ENCODE assay signal across 8 cellular contexts in the genomic region with DNA sequence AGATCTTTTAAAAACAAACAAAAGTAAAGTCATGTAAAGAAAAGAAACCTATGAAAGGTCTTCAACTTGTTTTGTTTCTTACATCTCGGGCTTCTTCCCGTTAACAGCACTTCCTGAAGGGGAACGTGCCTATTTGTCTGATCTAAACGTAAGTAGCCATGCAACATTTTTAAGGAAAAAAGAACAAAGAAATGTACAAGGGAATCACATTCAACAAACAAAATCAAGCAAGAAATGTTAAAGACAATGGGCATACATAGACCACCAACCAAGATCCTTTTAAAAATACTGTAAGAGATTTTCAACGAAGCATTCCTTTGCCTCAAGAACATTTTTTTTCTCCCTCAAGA.
DNase-seq lines count a peak whose midpoint lies in the region; ATAC-seq and TF ChIP-seq lines count a peak whose summit lies in the region.

No MANE protein-coding gene starts in this region.

- CTCF ChIA-PET in CD8-positive, alpha-beta T cell (lab: Charles Lee), result no interaction called here

- H3K36me3 ChIP-seq in CD8-positive, alpha-beta T cell (ENCODE audit: insufficient read depth, low read length), result no peaks in the 10 kb centered on the region
- no peaks in the 10 kb centered on the region for H3K36me3 ChIP-seq in Karpas-422 (ENCODE audit: insufficient read depth, low read length)
- H3K36me3 ChIP-seq in adrenal gland (replicated peaks in 1 of 2), result no peaks in the 10 kb centered on the region

- in situ Hi-C loops in G401 (cut with HindIII; ENCODE audit: low sequenced_read_pairs), result no loop called here

- H3K27ac ChIP-seq in CD8-positive, alpha-beta T cell (ENCODE audit: low read depth, low read length), result peak overlapping the region; percentile 24
- no peak overlapping the region for H3K27ac ChIP-seq in Karpas-422 (ENCODE audit: low read length)
- no peak overlapping the region for H3K27ac ChIP-seq in adrenal gland

- no peaks in the 10 kb centered on the region for H4K20me1 ChIP-seq in Karpas-422 (ENCODE audit: insufficient read depth, low read depth, low read length)

- no peaks in the 10 kb centered on the region for H3K27me3 ChIP-seq in CD8-positive, alpha-beta T cell (ENCODE audit: insufficient read depth, low read length)
- H3K27me3 ChIP-seq in Karpas-422 (ENCODE audit: low read length) (no peaks in the 10 kb centered on the region), adrenal gland (no peaks in the 10 kb centered on the region)

- peak overlapping the region; percentile 82 for H3K27ac Mint-ChIP-seq in CD8-positive, alpha-beta T cell
- H3K27ac Mint-ChIP-seq in nephron, result peak overlapping the region; percentile 90 to 97 (median 92)

- TF ChIP-seq POLR2A in adrenal gland (IDR thresholded peaks at IDR 0.05), result no peak

- peaks cover 2% of the 10 kb centered on the region for H3K27me3 Mint-ChIP-seq in CD8-positive, alpha-beta T cell (ENCODE audit: low read depth)
- H3K27me3 Mint-ChIP-seq in nephron (ENCODE audit: low read depth), result no peaks in the 10 kb centered on the region

- no peak for DNase-seq in CD8-positive, alpha-beta T cell
- DNase-seq in Karpas-422 (no peak), G401 (ENCODE audit: low spot score) (no peak), SKM-1 treated with dmso at 0.1 percent for 144 hours (lab: John Stamatoyannopoulos, UW; ENCODE audit: unreplicated experiment) (no peak), NCI-H524 treated with DMSO at 0.1 percent for 48 hours (lab: John Stamatoyannopoulos, UW) (no peak), adrenal gland (no peak)
- peak; percentile 2 for DNase-seq in central memory CD4-positive, alpha-beta T cell

- POLR2A ChIA-PET in CD8-positive, alpha-beta T cell (lab: Charles Lee), result no interaction called here

- H3K9me3 ChIP-seq in CD8-positive, alpha-beta T cell (ENCODE audit: low read length), result no peaks in the 10 kb centered on the region
- H3K9me3 ChIP-seq in Karpas-422 (ENCODE audit: low read length), result no peaks in the 10 kb centered on the region
- no peaks in the 10 kb centered on the region for H3K9me3 ChIP-seq in adrenal gland (replicated peaks in 1 of 3)

- no peaks in the 10 kb centered on the region for H3K4me1 ChIP-seq in CD8-positive, alpha-beta T cell (ENCODE audit: insufficient read depth, low read length)
- H3K4me1 ChIP-seq in Karpas-422 (ENCODE audit: low read length) (peaks cover 13% of the 10 kb centered on the region), adrenal gland (replicated peaks in 1 of 2) (no peaks in the 10 kb centered on the region)

- peak overlapping the region; percentile 8; the same call in 1 of the 2 replicates for H3K9ac ChIP-seq in Karpas-422 (ENCODE audit: low read length)

- intact Hi-C loops in CD8-positive, alpha-beta T cell (cut with DNase I, micrococcal nuclease), result no loop called here
- intact Hi-C loops in adrenal gland (cut with DNase I), result no loop called here

- H3K4me1 Mint-ChIP-seq in CD8-positive, alpha-beta T cell (ENCODE audit: low read depth), result peaks cover 12% of the 10 kb centered on the region
- H3K4me1 Mint-ChIP-seq in nephron, result peaks cover 25% of the 10 kb centered on the region

- H3K4me3 ChIP-seq in CD8-positive, alpha-beta T cell (ENCODE audit: low read depth, low read length), result peak overlapping the region; percentile 43
- peak overlapping the region; percentile 34 for H3K4me3 ChIP-seq in Karpas-422 (ENCODE audit: low read length)
- H3K4me3 ChIP-seq in adrenal gland, result peak overlapping the region in 2 of 4 donors; percentile 2 to 36

- H3K4me2 ChIP-seq in Karpas-422 (ENCODE audit: low read depth, low read length, poor library complexity, severe bottlenecking), result peak overlapping the region; percentile 48

- H3K36me3 Mint-ChIP-seq in CD8-positive, alpha-beta T cell, result no peaks in the 10 kb centered on the region
- no peaks in the 10 kb centered on the region for H3K36me3 Mint-ChIP-seq in nephron (ENCODE audit: low read depth)

- H2AFZ ChIP-seq in Karpas-422 (ENCODE audit: low read length), result 0 out of 2 replicates have a peak overlapping the region, but pooled peaks have one; percentile 32

- H3K4me3 Mint-ChIP-seq in CD8-positive, alpha-beta T cell, result peak overlapping the region; percentile 81
- H3K4me3 Mint-ChIP-seq in nephron, result peak overlapping the region; percentile 66 to 74 (median 73)

- TF ChIP-seq CTCF in CD8-positive, alpha-beta T cell (IDR thresholded peaks at IDR 0.05), result no peak
- no peak for TF ChIP-seq CTCF in nephron (IDR thresholded peaks at IDR 0.05; ENCODE audit: unreplicated experiment in 3 of 3)
- no peak for TF ChIP-seq CTCF in adrenal gland (IDR thresholded peaks at IDR 0.05)

- no peak for ATAC-seq in CD8-positive, alpha-beta T cell

- WGBS in adrenal gland, 4 donors, result 31 to 37% (median 33%) methylated on average over 5 of the region's 5 CpGs

- no peaks in the 10 kb centered on the region for H3K79me2 ChIP-seq in Karpas-422 (ENCODE audit: low read length)

- H3K9me2 ChIP-seq in Karpas-422 (replicated peaks; ENCODE audit: insufficient read depth, low read length), result no peaks in the 10 kb centered on the region

- H3K9me3 Mint-ChIP-seq in CD8-positive, alpha-beta T cell, result no peaks in the 10 kb centered on the region
- peaks cover 2% of the 10 kb centered on the region for H3K9me3 Mint-ChIP-seq in nephron
